ENCODE assay signal across 1 cellular context in the genomic region with DNA sequence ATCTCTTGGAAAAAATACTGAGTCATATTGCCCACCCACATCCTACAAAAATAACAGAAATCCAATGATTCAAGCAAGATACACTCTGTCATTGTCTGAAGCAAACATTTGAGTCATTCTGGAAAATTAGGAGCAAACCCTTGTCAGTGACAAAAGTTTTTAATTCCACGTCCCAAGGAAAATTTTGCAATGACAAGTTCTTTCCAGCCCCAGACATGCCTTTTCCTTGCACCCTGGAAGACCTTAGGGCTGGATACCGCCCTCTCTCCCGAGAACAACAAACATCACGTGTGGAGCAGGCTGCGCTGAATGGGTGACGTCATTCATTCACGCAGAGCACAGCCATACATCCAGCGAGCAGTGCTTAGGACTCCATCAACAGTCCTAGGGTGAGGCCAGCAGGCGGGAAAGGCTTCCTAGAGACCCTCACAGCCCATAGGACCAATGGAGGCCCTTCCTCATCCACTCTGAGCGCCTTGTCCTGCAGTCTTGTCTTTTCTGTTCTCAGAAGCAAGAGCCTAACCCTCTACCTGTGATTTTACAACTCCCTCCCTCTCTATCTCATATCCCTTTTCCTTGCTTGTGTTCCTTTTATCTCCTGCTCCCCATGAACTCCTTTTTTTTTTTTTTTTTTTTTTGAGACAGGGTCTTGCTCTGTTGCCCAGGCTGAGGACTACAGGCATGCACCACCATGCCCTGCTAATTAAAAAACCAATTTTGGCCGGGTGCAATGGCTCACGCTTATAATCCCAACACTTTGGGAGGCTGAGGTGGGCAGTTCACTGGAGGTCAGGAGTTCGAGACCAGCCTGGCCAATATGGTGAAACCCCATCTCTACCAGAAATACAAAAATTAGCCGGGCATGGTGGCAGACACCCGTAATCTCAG.
TF ChIP-seq lines count a peak whose summit lies in the region.

No MANE protein-coding gene starts in this region.

TF ChIP-seq in K562, 482 proteins besides CTCF, POLR2A, EP300 and RAD21 (continued from another document):
- TF ChIP-seq ARHGAP35 (IDR thresholded peaks at IDR 0.05; ENCODE audit: partially characterized antibody) (no peak), NCOA1 (IDR thresholded peaks at IDR 0.05; ENCODE audit: low read depth) (peak; percentile 67), XRCC4 (IDR thresholded peaks at IDR 0.05; ENCODE audit: extremely low read depth, insufficient read depth, insufficient read length) (no peak), NFATC3 (IDR thresholded peaks at IDR 0.05) (peak; percentile 69; the same call in 1 of the 2 replicates), MECOM (CRISPR knock-in tag; IDR thresholded peaks at IDR 0.05) (no peak), DDX20 (tag; IDR thresholded peaks at IDR 0.05; ENCODE audit: low read depth) (no peak), ZNF12 (CRISPR knock-in tag; IDR thresholded peaks at IDR 0.05) (no peak), ELF4 (CRISPR knock-in tag; IDR thresholded peaks at IDR 0.05) (no peak), NONO (IDR thresholded peaks at IDR 0.05; ENCODE audit: low read depth in 2 of 2, low read length in 1 of 2) (no peak), SMC3 (conservative IDR thresholded peaks at IDR 0.05; ENCODE audit: insufficient read depth, low read depth, low read length) (no peak), RBBP5 (IDR thresholded peaks at IDR 0.05; ENCODE audit: borderline replicate concordance, insufficient read depth, low read length, poor library complexity, severe bottlenecking) (no peak), ZNF561 (CRISPR knock-in tag; conservative IDR thresholded peaks at IDR 0.05) (0 out of 2 replicates have a peak, but pooled peaks have one; percentile 38), HDAC3 (IDR thresholded peaks at IDR 0.05; ENCODE audit: borderline replicate concordance, partially characterized antibody) (no peak), MEF2D (tag; conservative IDR thresholded peaks at IDR 0.05; ENCODE audit: low read depth) (no peak), NR1H2 (CRISPR knock-in tag; IDR thresholded peaks at IDR 0.05) (no peak), TAF1 (IDR thresholded peaks at IDR 0.05; ENCODE audit: control insufficient read depth, extremely low read depth, insufficient read depth, low read length, severe bottlenecking) (no peak), ZNF124 (CRISPR knock-in tag; IDR thresholded peaks at IDR 0.05) (no peak), MCM2 (IDR thresholded peaks at IDR 0.05; ENCODE audit: low read depth) (no peak), U2AF2 (optimal IDR thresholded peaks at IDR 0.05; ENCODE audit: low read depth, low read length) (no peak), HLTF (IDR thresholded peaks at IDR 0.05) (no peak), RAD51 (IDR thresholded peaks at IDR 0.05; ENCODE audit: borderline replicate concordance, low read depth) (peak; percentile 87), ZNF778 (CRISPR knock-in tag; IDR thresholded peaks at IDR 0.05) (no peak), MXI1 (IDR thresholded peaks at IDR 0.05; ENCODE audit: low read depth, low read length) (0 out of 2 replicates have a peak, but pooled peaks have one; percentile 48)
- TF ChIP-seq, protein P1, sequence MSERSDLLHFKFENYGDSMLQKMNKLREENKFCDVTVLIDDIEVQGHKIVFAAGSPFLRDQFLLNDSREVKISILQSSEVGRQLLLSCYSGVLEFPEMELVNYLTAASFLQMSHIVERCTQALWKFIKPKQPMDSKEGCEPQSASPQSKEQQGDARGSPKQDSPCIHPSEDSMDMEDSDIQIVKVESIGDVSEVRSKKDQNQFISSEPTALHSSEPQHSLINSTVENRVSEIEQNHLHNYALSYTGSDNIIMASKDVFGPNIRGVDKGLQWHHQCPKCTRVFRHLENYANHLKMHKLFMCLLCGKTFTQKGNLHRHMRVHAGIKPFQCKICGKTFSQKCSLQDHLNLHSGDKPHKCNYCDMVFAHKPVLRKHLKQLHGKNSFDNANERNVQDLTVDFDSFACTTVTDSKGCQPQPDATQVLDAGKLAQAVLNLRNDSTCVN (CRISPR knock-in tag; IDR thresholded peaks at IDR 0.05): 0 out of 2 replicates have a peak, but pooled peaks have one; percentile 17
- TF ChIP-seq, protein P2, sequence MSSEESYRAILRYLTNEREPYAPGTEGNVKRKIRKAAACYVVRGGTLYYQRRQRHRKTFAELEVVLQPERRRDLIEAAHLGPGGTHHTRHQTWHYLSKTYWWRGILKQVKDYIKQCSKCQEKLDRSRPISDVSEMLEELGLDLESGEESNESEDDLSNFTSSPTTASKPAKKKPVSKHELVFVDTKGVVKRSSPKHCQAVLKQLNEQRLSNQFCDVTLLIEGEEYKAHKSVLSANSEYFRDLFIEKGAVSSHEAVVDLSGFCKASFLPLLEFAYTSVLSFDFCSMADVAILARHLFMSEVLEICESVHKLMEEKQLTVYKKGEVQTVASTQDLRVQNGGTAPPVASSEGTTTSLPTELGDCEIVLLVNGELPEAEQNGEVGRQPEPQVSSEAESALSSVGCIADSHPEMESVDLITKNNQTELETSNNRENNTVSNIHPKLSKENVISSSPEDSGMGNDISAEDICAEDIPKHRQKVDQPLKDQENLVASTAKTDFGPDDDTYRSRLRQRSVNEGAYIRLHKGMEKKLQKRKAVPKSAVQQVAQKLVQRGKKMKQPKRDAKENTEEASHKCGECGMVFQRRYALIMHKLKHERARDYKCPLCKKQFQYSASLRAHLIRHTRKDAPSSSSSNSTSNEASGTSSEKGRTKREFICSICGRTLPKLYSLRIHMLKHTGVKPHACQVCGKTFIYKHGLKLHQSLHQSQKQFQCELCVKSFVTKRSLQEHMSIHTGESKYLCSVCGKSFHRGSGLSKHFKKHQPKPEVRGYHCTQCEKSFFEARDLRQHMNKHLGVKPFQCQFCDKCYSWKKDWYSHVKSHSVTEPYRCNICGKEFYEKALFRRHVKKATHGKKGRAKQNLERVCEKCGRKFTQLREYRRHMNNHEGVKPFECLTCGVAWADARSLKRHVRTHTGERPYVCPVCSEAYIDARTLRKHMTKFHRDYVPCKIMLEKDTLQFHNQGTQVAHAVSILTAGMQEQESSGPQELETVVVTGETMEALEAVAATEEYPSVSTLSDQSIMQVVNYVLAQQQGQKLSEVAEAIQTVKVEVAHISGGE (CRISPR knock-in tag; IDR thresholded peaks at IDR 0.05): 0 out of 6 replicates have a peak, but pooled peaks of 1 of the 3 experiments have one; percentile 18
- TF ChIP-seq, protein P3, sequence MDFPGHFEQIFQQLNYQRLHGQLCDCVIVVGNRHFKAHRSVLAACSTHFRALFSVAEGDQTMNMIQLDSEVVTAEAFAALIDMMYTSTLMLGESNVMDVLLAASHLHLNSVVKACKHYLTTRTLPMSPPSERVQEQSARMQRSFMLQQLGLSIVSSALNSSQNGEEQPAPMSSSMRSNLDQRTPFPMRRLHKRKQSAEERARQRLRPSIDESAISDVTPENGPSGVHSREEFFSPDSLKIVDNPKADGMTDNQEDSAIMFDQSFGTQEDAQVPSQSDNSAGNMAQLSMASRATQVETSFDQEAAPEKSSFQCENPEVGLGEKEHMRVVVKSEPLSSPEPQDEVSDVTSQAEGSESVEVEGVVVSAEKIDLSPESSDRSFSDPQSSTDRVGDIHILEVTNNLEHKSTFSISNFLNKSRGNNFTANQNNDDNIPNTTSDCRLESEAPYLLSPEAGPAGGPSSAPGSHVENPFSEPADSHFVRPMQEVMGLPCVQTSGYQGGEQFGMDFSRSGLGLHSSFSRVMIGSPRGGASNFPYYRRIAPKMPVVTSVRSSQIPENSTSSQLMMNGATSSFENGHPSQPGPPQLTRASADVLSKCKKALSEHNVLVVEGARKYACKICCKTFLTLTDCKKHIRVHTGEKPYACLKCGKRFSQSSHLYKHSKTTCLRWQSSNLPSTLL (IDR thresholded peaks at IDR 0.05): no peak
- TF ChIP-seq, protein P4, sequence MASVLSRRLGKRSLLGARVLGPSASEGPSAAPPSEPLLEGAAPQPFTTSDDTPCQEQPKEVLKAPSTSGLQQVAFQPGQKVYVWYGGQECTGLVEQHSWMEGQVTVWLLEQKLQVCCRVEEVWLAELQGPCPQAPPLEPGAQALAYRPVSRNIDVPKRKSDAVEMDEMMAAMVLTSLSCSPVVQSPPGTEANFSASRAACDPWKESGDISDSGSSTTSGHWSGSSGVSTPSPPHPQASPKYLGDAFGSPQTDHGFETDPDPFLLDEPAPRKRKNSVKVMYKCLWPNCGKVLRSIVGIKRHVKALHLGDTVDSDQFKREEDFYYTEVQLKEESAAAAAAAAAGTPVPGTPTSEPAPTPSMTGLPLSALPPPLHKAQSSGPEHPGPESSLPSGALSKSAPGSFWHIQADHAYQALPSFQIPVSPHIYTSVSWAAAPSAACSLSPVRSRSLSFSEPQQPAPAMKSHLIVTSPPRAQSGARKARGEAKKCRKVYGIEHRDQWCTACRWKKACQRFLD (CRISPR knock-in tag; IDR thresholded peaks at IDR 0.05): no peak
- TF ChIP-seq, protein P5, sequence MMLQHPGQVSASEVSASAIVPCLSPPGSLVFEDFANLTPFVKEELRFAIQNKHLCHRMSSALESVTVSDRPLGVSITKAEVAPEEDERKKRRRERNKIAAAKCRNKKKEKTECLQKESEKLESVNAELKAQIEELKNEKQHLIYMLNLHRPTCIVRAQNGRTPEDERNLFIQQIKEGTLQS (IDR thresholded peaks at IDR 0.05): peak; percentile 100
- TF ChIP-seq, protein P5 (CRISPR knock-in tag; conservative IDR thresholded peaks at IDR 0.05): peak; percentile 93
- TF ChIP-seq, protein P6, sequence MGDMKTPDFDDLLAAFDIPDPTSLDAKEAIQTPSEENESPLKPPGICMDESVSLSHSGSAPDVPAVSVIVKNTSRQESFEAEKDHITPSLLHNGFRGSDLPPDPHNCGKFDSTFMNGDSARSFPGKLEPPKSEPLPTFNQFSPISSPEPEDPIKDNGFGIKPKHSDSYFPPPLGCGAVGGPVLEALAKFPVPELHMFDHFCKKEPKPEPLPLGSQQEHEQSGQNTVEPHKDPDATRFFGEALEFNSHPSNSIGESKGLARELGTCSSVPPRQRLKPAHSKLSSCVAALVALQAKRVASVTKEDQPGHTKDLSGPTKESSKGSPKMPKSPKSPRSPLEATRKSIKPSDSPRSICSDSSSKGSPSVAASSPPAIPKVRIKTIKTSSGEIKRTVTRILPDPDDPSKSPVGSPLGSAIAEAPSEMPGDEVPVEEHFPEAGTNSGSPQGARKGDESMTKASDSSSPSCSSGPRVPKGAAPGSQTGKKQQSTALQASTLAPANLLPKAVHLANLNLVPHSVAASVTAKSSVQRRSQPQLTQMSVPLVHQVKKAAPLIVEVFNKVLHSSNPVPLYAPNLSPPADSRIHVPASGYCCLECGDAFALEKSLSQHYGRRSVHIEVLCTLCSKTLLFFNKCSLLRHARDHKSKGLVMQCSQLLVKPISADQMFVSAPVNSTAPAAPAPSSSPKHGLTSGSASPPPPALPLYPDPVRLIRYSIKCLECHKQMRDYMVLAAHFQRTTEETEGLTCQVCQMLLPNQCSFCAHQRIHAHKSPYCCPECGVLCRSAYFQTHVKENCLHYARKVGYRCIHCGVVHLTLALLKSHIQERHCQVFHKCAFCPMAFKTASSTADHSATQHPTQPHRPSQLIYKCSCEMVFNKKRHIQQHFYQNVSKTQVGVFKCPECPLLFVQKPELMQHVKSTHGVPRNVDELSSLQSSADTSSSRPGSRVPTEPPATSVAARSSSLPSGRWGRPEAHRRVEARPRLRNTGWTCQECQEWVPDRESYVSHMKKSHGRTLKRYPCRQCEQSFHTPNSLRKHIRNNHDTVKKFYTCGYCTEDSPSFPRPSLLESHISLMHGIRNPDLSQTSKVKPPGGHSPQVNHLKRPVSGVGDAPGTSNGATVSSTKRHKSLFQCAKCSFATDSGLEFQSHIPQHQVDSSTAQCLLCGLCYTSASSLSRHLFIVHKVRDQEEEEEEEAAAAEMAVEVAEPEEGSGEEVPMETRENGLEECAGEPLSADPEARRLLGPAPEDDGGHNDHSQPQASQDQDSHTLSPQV (IDR thresholded peaks at IDR 0.05): no peak; the same call in 1 of the 2 replicates
- TF ChIP-seq, protein P7, sequence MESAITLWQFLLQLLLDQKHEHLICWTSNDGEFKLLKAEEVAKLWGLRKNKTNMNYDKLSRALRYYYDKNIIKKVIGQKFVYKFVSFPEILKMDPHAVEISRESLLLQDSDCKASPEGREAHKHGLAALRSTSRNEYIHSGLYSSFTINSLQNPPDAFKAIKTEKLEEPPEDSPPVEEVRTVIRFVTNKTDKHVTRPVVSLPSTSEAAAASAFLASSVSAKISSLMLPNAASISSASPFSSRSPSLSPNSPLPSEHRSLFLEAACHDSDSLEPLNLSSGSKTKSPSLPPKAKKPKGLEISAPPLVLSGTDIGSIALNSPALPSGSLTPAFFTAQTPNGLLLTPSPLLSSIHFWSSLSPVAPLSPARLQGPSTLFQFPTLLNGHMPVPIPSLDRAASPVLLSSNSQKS (CRISPR knock-in tag; IDR thresholded peaks at IDR 0.05): no peak
- TF ChIP-seq, protein P8, sequence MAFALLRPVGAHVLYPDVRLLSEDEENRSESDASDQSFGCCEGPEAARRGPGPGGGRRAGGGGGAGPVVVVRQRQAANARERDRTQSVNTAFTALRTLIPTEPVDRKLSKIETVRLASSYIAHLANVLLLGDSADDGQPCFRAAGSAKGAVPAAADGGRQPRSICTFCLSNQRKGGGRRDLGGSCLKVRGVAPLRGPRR (CRISPR knock-in tag; IDR thresholded peaks at IDR 0.05): no peak; the same call in 1 of the 2 replicates
TF ChIP-seq in K562: peak in this region for 120.
